11 cellular contexts compared by ENCODE assay signal in genomic region chr22:45242778-45243191, GRCh38. TPM values are rescaled to one million over a fixed set of nuclear protein-coding genes. Genes with fewer than 3 reads are reported as not detected.
DNase-seq lines count a peak whose midpoint lies in the region; ATAC-seq, FAIRE-seq and TF ChIP-seq lines count a peak whose summit lies in the region.
"Had no signal": no experiment of that assay in that cellular context is flagged by ENCODE, and none has a peak within 500 bp of the region (broad histone marks: within the 10 kb centered on the region; RNA-seq: fewer than 3 reads in every experiment).

No MANE protein-coding gene starts in this region.

- no peaks in the 10 kb centered on the region for H3K27me3 ChIP-seq in bronchial epithelial cell (ENCODE audit: control insufficient read depth, insufficient read depth, low read length)
- H3K27me3 ChIP-seq in Caco-2 (replicated peaks; ENCODE audit: control insufficient read depth, insufficient read depth, low read length), result no peaks in the 10 kb centered on the region

- intact Hi-C loops in Caco-2 (cut with micrococcal nuclease; ENCODE audit: unreplicated experiment), result no loop called here

- no peak for ATAC-seq in stimulated activated naive CD8-positive, alpha-beta T cell treated with anti-CD3 and anti-CD28 coated beads, Interleukin-15, Interleukin-2, amounts not matched to agents 100 U/mL and 50 U/mL, for 24 hours
- no peak for ATAC-seq in GM21786 (IDR thresholded peaks at IDR 0.05; ENCODE audit: unreplicated experiment)

- no peaks in the 10 kb centered on the region for H3K9me3 Mint-ChIP-seq in Caco-2 (ENCODE audit: unreplicated experiment)
- H3K9me3 Mint-ChIP-seq: dendritic cell treated with granulocyte-macrophage colony-stimulating factor and Interleukin-4, amounts not matched to agents 40 ng/mL and 50 ng/mL, for 4 days had no signal

- peaks cover 13% of the 10 kb centered on the region for H3K4me1 Mint-ChIP-seq in Caco-2 (ENCODE audit: low read depth, unreplicated experiment)

- CTCF ChIA-PET in Caco-2 (lab: Charles Lee), result no interaction called here

- H3K9me3 ChIP-seq in Caco-2, result no peaks in the 10 kb centered on the region

- H3K27ac Mint-ChIP-seq in Caco-2 (ENCODE audit: unreplicated experiment), result no peak overlapping the region

- POLR2A ChIA-PET in Caco-2 (lab: Charles Lee), result no interaction called here

- DNase-seq in COLO829 (ENCODE audit: low spot score) (peak; percentile 65), NCI-H1092 (lab: John Stamatoyannopoulos, UW) (peak; percentile 69), bronchial epithelial cell (ENCODE audit: low read depth) (peak; percentile 82), mucosa of gallbladder (ENCODE audit: low spot score) (peak; percentile 90), Caco-2 (no peak)
- no peak for DNase-seq in stimulated activated naive CD8-positive, alpha-beta T cell treated with anti-CD3 and anti-CD28 coated beads, Interleukin-15, Interleukin-2, amounts not matched to agents 100 U/mL and 50 U/mL, for 24 hours
- no peak for DNase-seq in stimulated activated CD4-positive, alpha-beta T cell treated with anti-CD3 and anti-CD28 coated beads, Interleukin-4, amount 100 ng/mL, for 24 hours
- DNase-seq: NCI-H446 treated with DMSO at 0.1 percent for 48 hours had no signal

- H3K36me3 Mint-ChIP-seq in Caco-2 (ENCODE audit: insufficient read depth, unreplicated experiment), result peaks cover 16% of the 10 kb centered on the region

- FAIRE-seq in bronchial epithelial cell (lab: Jason Lieb, UNC), result no peak
- FAIRE-seq: GM12892 had no signal

- H3K36me3 ChIP-seq in bronchial epithelial cell (ENCODE audit: control insufficient read depth, insufficient read depth, low read length) (peaks cover 11% of the 10 kb centered on the region), Caco-2 (ENCODE audit: control insufficient read depth, insufficient read depth, low read length) (no peaks in the 10 kb centered on the region)

- H3K4me1 ChIP-seq in Caco-2, result peaks cover 37% of the 10 kb centered on the region

- no peaks in the 10 kb centered on the region for H3K27me3 Mint-ChIP-seq in Caco-2 (ENCODE audit: insufficient read depth, unreplicated experiment)

- H3K4me3 ChIP-seq in bronchial epithelial cell (ENCODE audit: low read depth, low read length) (no peak overlapping the region), Caco-2 (ENCODE audit: low read depth, low read length) (no peak overlapping the region)

- BruUV-seq in Caco-2 (replicated peaks; lab: Mats Ljungman, UMichigan), result no TSS peak

- peak; percentile 44 for TF ChIP-seq CTCF in bronchial epithelial cell (IDR thresholded peaks at IDR 0.05; ENCODE audit: insufficient read depth, low read length, severe bottlenecking)
- no peak for TF ChIP-seq CTCF in Caco-2 (IDR thresholded peaks at IDR 0.05; ENCODE audit: insufficient read depth in 1 of 2, low read depth in 1 of 2, low read length in 1 of 2, severe bottlenecking in 1 of 2, unreplicated experiment in 1 of 2)

- H3K4me3 Mint-ChIP-seq in Caco-2 (ENCODE audit: unreplicated experiment), result no peak overlapping the region
- H3K4me3 Mint-ChIP-seq: dendritic cell treated with granulocyte-macrophage colony-stimulating factor and Interleukin-4, amounts not matched to agents 40 ng/mL and 50 ng/mL, for 4 days had no signal

RNA-seq across cellular contexts. Expression of gene KIAA0930, which starts 2.1 kb away (rescaled TPM):
- total RNA-seq in bronchial epithelial cell, result 72.1 and 78.5 TPM in 2 replicates
- total RNA-seq in mucosa of gallbladder, result 93.1 TPM
- total RNA-seq in Caco-2 (2022), result 34.7 and 38.8 TPM in 2 replicates

RNA-seq across cellular contexts. Expression of gene UPK3A, which starts 42.0 kb away (rescaled TPM):
- total RNA-seq in bronchial epithelial cell, result not detected in 2 replicates
- 0.40 TPM for total RNA-seq in mucosa of gallbladder
- 1.9 and 2.0 TPM in 2 replicates for total RNA-seq in Caco-2 (2022)

Comparison
In these comparisons a context has a peak if more than half of its experiments do, and no peak if none do; other contexts are left out.
1. DNase-seq: peak in COLO829 (single experiment), NCI-H1092 (single experiment), bronchial epithelial cell (single experiment) and mucosa of gallbladder (single experiment); none in Caco-2 (0 of 2), stimulated activated naive CD8-positive, alpha-beta T cell treated with anti-CD3 and anti-CD28 coated beads, Interleukin-15, Interleukin-2, amounts not matched to agents 100 U/mL and 50 U/mL, for 24 hours (single experiment) and stimulated activated CD4-positive, alpha-beta T cell treated with anti-CD3 and anti-CD28 coated beads, Interleukin-4, amount 100 ng/mL, for 24 hours (single experiment).